ENCODE assay signal across 7 cellular contexts in the genomic region with DNA sequence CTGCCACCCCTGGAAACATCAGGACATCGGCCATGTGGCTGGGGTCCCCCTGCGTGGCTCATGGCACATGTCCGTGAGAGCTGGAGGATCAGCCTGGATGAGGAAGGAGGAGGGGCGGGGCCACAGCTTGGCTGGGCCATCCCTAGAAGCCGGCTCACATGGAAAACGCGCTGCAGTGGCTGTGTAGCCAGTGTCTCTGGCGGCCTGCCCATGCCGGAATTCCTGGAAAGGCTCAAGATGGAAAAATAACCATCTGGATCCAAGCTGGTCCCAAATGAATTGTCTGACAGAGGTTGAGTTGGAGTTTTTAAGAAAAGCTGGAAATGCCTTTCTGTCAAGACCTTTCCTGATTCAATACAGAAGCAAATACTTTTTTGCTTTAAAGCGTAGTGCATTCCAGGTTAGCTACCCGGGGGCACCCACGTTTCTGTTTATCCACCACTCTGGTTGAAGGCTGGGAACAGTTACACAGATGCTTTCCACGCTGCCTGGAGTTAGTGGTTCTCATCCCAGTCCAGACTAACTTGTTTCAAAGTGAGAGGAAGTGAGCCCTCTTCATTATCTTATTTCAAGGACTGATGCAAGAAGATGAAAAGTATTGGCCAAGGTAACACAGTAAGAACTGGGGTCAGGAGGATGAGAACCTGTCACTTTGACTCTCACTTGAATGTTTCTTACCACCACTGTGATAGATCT.
DNase-seq lines count a peak whose midpoint lies in the region; FAIRE-seq and TF ChIP-seq lines count a peak whose summit lies in the region.

No MANE protein-coding gene starts in this region.

- H3K27me3 Mint-ChIP-seq in mesothelial cell of epicardium (ENCODE audit: low read depth), result no peaks in the 10 kb centered on the region
- H3K27me3 Mint-ChIP-seq in activated T-helper 2 cell treated with anti-CD3 and anti-CD28 coated beads, Interferon-gamma antibody, Interleukin-2, Interleukin-4, amounts not matched to agents 10 μg/mL and 5 μg/mL and 100 μg/mL, durations not matched to agents 14 hours and 24 hours and 36 hours (ENCODE audit: low read depth), result no peaks in the 10 kb centered on the region

- POLR2A ChIA-PET in GM10248 (lab: Yijun Ruan, JAX), result no interaction called here

- CTCF ChIA-PET in GM10248 (lab: Yijun Ruan, JAX), result interaction anchor here (0.9 to 1.4 kb wide), 4 partner anchors 10 to 176 kb away, joined by 3 to 4 read pairs (median 4); no protein-coding TSS in a partner anchor

- peak; percentile 90 for FAIRE-seq in endometrium (lab: Jason Lieb, UNC)
- FAIRE-seq in urothelium cell line (lab: Jason Lieb, UNC), result no peak

- no peak for TF ChIP-seq CTCF in mesothelial cell of epicardium (IDR thresholded peaks at IDR 0.05; ENCODE audit: unreplicated experiment)
- TF ChIP-seq CTCF in GM10248 (IDR thresholded peaks at IDR 0.05; ENCODE audit: control extremely low read depth, extremely low read depth, low read depth, missing control alignments), result no peak

- peaks cover 5% of the 10 kb centered on the region for H3K36me3 Mint-ChIP-seq in mesothelial cell of epicardium
- peaks cover 6% of the 10 kb centered on the region for H3K36me3 Mint-ChIP-seq in activated T-helper 2 cell treated with anti-CD3 and anti-CD28 coated beads, Interferon-gamma antibody, Interleukin-2, Interleukin-4, amounts not matched to agents 10 μg/mL and 5 μg/mL and 100 μg/mL, durations not matched to agents 14 hours and 24 hours and 36 hours (ENCODE audit: low read depth)

- H3K9me3 Mint-ChIP-seq in mesothelial cell of epicardium, result peaks cover 9% of the 10 kb centered on the region
- no peaks in the 10 kb centered on the region for H3K9me3 Mint-ChIP-seq in activated T-helper 2 cell treated with anti-CD3 and anti-CD28 coated beads, Interferon-gamma antibody, Interleukin-2, Interleukin-4, amounts not matched to agents 10 μg/mL and 5 μg/mL and 100 μg/mL, durations not matched to agents 14 hours and 24 hours and 36 hours

- no peak overlapping the region for H3K4me3 Mint-ChIP-seq in mesothelial cell of epicardium
- H3K4me3 Mint-ChIP-seq in activated T-helper 2 cell treated with anti-CD3 and anti-CD28 coated beads, Interferon-gamma antibody, Interleukin-2, Interleukin-4, amounts not matched to agents 10 μg/mL and 5 μg/mL and 100 μg/mL, durations not matched to agents 14 hours and 24 hours and 36 hours (ENCODE audit: low read depth), result no peak overlapping the region

- H3K4me1 Mint-ChIP-seq in mesothelial cell of epicardium, result peaks cover 11% of the 10 kb centered on the region
- peaks cover 14% of the 10 kb centered on the region for H3K4me1 Mint-ChIP-seq in activated T-helper 2 cell treated with anti-CD3 and anti-CD28 coated beads, Interferon-gamma antibody, Interleukin-2, Interleukin-4, amounts not matched to agents 10 μg/mL and 5 μg/mL and 100 μg/mL, durations not matched to agents 14 hours and 24 hours and 36 hours (ENCODE audit: low read depth)

- intact Hi-C loops in activated T-helper 2 cell treated with anti-CD3 and anti-CD28 coated beads, Interferon-gamma antibody, Interleukin-2, Interleukin-4, amounts not matched to agents 10 μg/mL and 5 μg/mL and 100 μg/mL, durations not matched to agents 14 hours and 24 hours and 36 hours (cut with micrococcal nuclease), result no loop called here

- peak; percentile 93 for DNase-seq in NCI-H446 treated with DMSO at 0.1 percent for 48 hours (lab: John Stamatoyannopoulos, UW)
- DNase-seq in mesothelial cell of epicardium (ENCODE audit: low spot score in 2 of 2, unreplicated experiment in 2 of 2), result peak in 1 of 2 experiments; percentile 57
- DNase-seq in urothelium cell line (ENCODE audit: low spot score), result peak; percentile 61
- no peak for DNase-seq in germinal center (ENCODE audit: low spot score)
- no peak for DNase-seq in activated T-helper 2 cell treated with anti-CD3 and anti-CD28 coated beads, Interferon-gamma antibody, Interleukin-2, Interleukin-4, amounts not matched to agents 10 μg/mL and 5 μg/mL and 100 μg/mL, durations not matched to agents 14 hours and 24 hours and 36 hours (ENCODE audit: low spot score)
- no peak for DNase-seq in GM10248 (ENCODE audit: extremely low spot score)

- peak overlapping the region; percentile 67 for H3K27ac Mint-ChIP-seq in mesothelial cell of epicardium
- H3K27ac Mint-ChIP-seq in activated T-helper 2 cell treated with anti-CD3 and anti-CD28 coated beads, Interferon-gamma antibody, Interleukin-2, Interleukin-4, amounts not matched to agents 10 μg/mL and 5 μg/mL and 100 μg/mL, durations not matched to agents 14 hours and 24 hours and 36 hours, result no peak overlapping the region

Comparison
In these comparisons a context has a peak if more than half of its experiments do, and no peak if none do; other contexts are left out.
1. DNase-seq: peak in NCI-H446 treated with DMSO at 0.1 percent for 48 hours (single experiment) and urothelium cell line (single experiment); none in germinal center (single experiment), activated T-helper 2 cell treated with anti-CD3 and anti-CD28 coated beads, Interferon-gamma antibody, Interleukin-2, Interleukin-4, amounts not matched to agents 10 μg/mL and 5 μg/mL and 100 μg/mL, durations not matched to agents 14 hours and 24 hours and 36 hours (single experiment) and GM10248 (single experiment).